Comparison of ENCODE assay signal across 8 cellular contexts in the genomic region with DNA sequence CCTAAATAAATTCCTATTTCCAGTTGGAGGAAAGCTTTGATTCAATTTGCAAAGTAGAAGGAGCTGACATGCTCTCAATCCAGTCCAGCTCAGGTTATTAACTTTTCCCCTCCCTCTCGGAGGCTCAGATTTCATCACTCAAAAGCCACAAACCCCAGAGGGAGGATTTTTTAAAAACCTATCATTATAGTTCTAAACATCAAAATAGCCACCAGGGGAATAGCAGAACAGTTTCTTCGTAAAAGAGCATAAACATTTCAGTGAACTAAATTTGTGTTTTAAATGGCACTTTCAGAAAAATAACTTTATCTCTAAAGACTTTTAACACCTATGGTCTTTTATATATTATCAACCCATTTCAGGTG. TPM values are rescaled to one million over a fixed set of nuclear protein-coding genes. Genes with fewer than 3 reads are reported as not detected.
A peak's percentile ranks its signal among the peaks of the same experiment; 100 is the strongest.
DNase-seq lines count a peak whose midpoint lies in the region; ATAC-seq and TF ChIP-seq lines count a peak whose summit lies in the region.

No MANE protein-coding gene starts in this region.

- peaks cover 68 to 87% of the 10 kb centered on the region in 2 donors for H3K4me1 ChIP-seq in duodenal mucosa (ENCODE audit: control insufficient read depth in 1 of 2, insufficient read depth in 2 of 2, low read length in 2 of 2)

- H3K27me3 ChIP-seq in duodenal mucosa (ENCODE audit: control insufficient read depth in 1 of 2, insufficient read depth in 2 of 2, low read length in 2 of 2): no peaks in the 10 kb centered on the region

- H3K9ac ChIP-seq in duodenal mucosa (ENCODE audit: low read depth in 1 of 2, low read length in 2 of 2): peak overlapping the region; percentile 40 to 62

- TF ChIP-seq POLR2A in GM18505 (IDR thresholded peaks at IDR 0.05; ENCODE audit: borderline replicate concordance, extremely low read depth, insufficient read depth, insufficient read length): no peak

- no peaks in the 10 kb centered on the region for H3K36me3 ChIP-seq in duodenal mucosa (ENCODE audit: control insufficient read depth in 1 of 2, insufficient read depth in 2 of 2, low read length in 2 of 2)

- peak overlapping the region; percentile 33 for H3K27ac ChIP-seq in duodenal mucosa (ENCODE audit: low read depth, low read length)

- DNase-seq in DMS79 treated with DMSO at 0.1 percent for 48 hours (lab: John Stamatoyannopoulos, UW) (peak; percentile 20), DMS79 (lab: John Stamatoyannopoulos, UW) (no peak), NCI-H69 (lab: John Stamatoyannopoulos, UW) (peak; percentile 84), sciatic nerve (ENCODE audit: low spot score) (no peak), putamen (ENCODE audit: low spot score) (no peak)

- ATAC-seq in sciatic nerve (peak; percentile 49), HG02840 (IDR thresholded peaks at IDR 0.05; ENCODE audit: low FRiP score, unreplicated experiment) (no peak), GM18505 (IDR thresholded peaks at IDR 0.05; ENCODE audit: unreplicated experiment) (no peak)

- intact Hi-C loops in sciatic nerve (cut with DNase I): no loop called here

- H3K4me3 ChIP-seq in duodenal mucosa (ENCODE audit: low read depth in 1 of 2, low read length in 2 of 2): peak overlapping the region; percentile 59 to 63

- no peaks in the 10 kb centered on the region for H3K9me3 ChIP-seq in duodenal mucosa (ENCODE audit: control insufficient read depth in 1 of 2, low read length in 2 of 2)

RNA-seq across cellular contexts. Expression of gene GPRIN3, which starts 8.8 kb away (rescaled TPM):
- total RNA-seq in sciatic nerve: 7.0 TPM

Comparison
In these comparisons a context has a peak if more than half of its experiments do, and no peak if none do; other contexts are left out.
1. DNase-seq: peak in DMS79 treated with DMSO at 0.1 percent for 48 hours (single experiment) and NCI-H69 (single experiment); none in DMS79 (single experiment), sciatic nerve (single experiment) and putamen (single experiment).